8 cellular contexts compared by ENCODE assay signal in genomic region chr1:34742667-34743270, GRCh38.
A peak's percentile ranks its signal among the peaks of the same experiment; 100 is the strongest.
DNase-seq lines count a peak whose midpoint lies in the region; ATAC-seq lines count a peak whose summit lies in the region.

No MANE protein-coding gene starts in this region.

- no peaks in the 10 kb centered on the region for H3K9me3 Mint-ChIP-seq in central memory CD8-positive, alpha-beta T cell

- DNase-seq in EH (ENCODE audit: low read depth) (peak; percentile 61), NCI-H2227 treated with DMSO at 0.1 percent for 48 hours (lab: John Stamatoyannopoulos, UW) (peak; percentile 72), left kidney (ENCODE audit: low read depth, low spot score) (peak; percentile 84)
- peak; percentile 73 to 81 for DNase-seq in activated CD4-positive, alpha-beta T cell treated with anti-CD3 and anti-CD28 coated beads for 24 hours (ENCODE audit: low read depth in 2 of 2)
- DNase-seq in central memory CD8-positive, alpha-beta T cell (ENCODE audit: low spot score in 2 of 2): peak; percentile 34 to 57
- DNase-seq in stimulated activated CD4-positive, alpha-beta T cell treated with anti-CD3 and anti-CD28 coated beads, Interleukin-2, amount 100 ng/mL, for 48 hours: peak; percentile 83 to 90

- H3K27ac Mint-ChIP-seq in central memory CD8-positive, alpha-beta T cell (ENCODE audit: low read depth): no peak overlapping the region

- peaks cover 22% of the 10 kb centered on the region for H3K27me3 Mint-ChIP-seq in central memory CD8-positive, alpha-beta T cell

- ATAC-seq in HG02852 (IDR thresholded peaks at IDR 0.05; ENCODE audit: unreplicated experiment): peak; percentile 71
- ATAC-seq in central memory CD8-positive, alpha-beta T cell (replicated peaks; ENCODE audit: extremely low read depth, poor library complexity, severe bottlenecking): peak; percentile 60
- ATAC-seq in HG03159 (IDR thresholded peaks at IDR 0.05; ENCODE audit: unreplicated experiment): no peak

- no peaks in the 10 kb centered on the region for H3K36me3 Mint-ChIP-seq in central memory CD8-positive, alpha-beta T cell (ENCODE audit: insufficient read depth)

- no peak overlapping the region for H3K4me3 Mint-ChIP-seq in central memory CD8-positive, alpha-beta T cell

- no peaks in the 10 kb centered on the region for H3K4me1 Mint-ChIP-seq in central memory CD8-positive, alpha-beta T cell
